24 cellular contexts compared by ENCODE assay signal in the genomic region with DNA sequence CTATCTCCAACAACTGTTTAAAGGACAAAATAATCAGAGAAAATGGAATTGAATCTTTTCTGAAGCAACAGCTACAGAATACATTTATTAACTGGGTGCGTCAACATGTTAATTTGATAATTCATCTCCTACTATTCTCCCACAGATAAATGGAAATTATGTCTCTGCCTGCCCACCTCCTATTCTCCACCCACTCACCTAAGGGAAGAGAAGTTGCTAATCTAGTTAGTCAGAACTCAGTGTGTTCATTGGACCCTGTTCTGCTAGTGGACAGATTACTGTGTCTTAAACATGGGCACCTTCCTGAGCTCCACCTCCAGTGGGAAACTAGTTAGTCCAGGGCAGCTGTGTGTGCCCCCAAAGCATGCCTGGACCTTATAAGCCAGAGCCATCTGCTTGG. TPM values are rescaled to one million over a fixed set of nuclear protein-coding genes. Genes with fewer than 3 reads are reported as not detected.
A peak's percentile ranks its signal among the peaks of the same experiment; 100 is the strongest.
DNase-seq lines count a peak whose midpoint lies in the region; ATAC-seq, FAIRE-seq and TF ChIP-seq lines count a peak whose summit lies in the region.
"Had no signal": no experiment of that assay in that cellular context is flagged by ENCODE, and none has a peak within 500 bp of the region (broad histone marks: within the 10 kb centered on the region; RNA-seq: fewer than 3 reads in every experiment).

No MANE protein-coding gene starts in this region.

- H3K79me2 ChIP-seq in neural progenitor cell (ENCODE audit: low read depth) (no peaks in the 10 kb centered on the region), HepG2 (ENCODE audit: insufficient read depth, low read length) (no peaks in the 10 kb centered on the region)

- POLR2A ChIA-PET in HepG2 (lab: Yijun Ruan, JAX), result no interaction called here

- no peaks in the 10 kb centered on the region for H3F3A ChIP-seq in neural progenitor cell (ENCODE audit: low read depth)

- in situ Hi-C loops in HepG2 (cut with HindIII; ENCODE audit: extremely low pct_ligation_motif_present, low pct_unique_long_range_greater_than_20kb), result no loop called here

- no peak for TF ChIP-seq RAD21 in HepG2 (CRISPR knock-in tag; IDR thresholded peaks at IDR 0.05)

- no peak overlapping the region for H3K4me2 ChIP-seq in neural progenitor cell
- no peak overlapping the region for H3K4me2 ChIP-seq in HepG2 (ENCODE audit: low read depth, low read length)
- H3K4me2 ChIP-seq: A549 had no signal

- WGBS in HepG2 (ENCODE audit: low lambda C conversion rate), result 97% methylated on average over 1 of the region's 1 CpG

- H3K27ac ChIP-seq in angular gyrus (ENCODE audit: low read depth, low read length), result peak overlapping the region; percentile 30
- H3K27ac ChIP-seq in neural progenitor cell, result no peak overlapping the region
- H3K27ac ChIP-seq in HepG2 (ENCODE audit: extremely low read length, insufficient read depth, low read length), result no peak overlapping the region
- H3K27ac ChIP-seq: A549 had no signal

- no peak for ATAC-seq in HG02973 (IDR thresholded peaks at IDR 0.05; ENCODE audit: unreplicated experiment)
- ATAC-seq in HG02571 (IDR thresholded peaks at IDR 0.05; ENCODE audit: unreplicated experiment), result no peak
- no peak for ATAC-seq in HepG2
- ATAC-seq: A549 had no signal

- FAIRE-seq in HepG2 (lab: Jason Lieb, UNC), result no peak
- FAIRE-seq: A549, GM12891, GM18507, H54 had no signal

- intact Hi-C loops in activated CD4-positive, alpha-beta T cell treated with anti-CD3 and anti-CD28 coated beads, Interleukin-2, amount 10 ng/mL, durations not matched to agents 24 days and 14 days (cut with micrococcal nuclease), result no loop called here
- intact Hi-C loops in HepG2 (cut with micrococcal nuclease; ENCODE audit: unreplicated experiment), result no loop called here

- no peak for TF ChIP-seq POLR2A in HepG2 (IDR thresholded peaks at IDR 0.05; ENCODE audit: insufficient read depth in 1 of 2, low read depth in 2 of 2, low read length in 2 of 2)

- H3K27me3 Mint-ChIP-seq in activated CD4-positive, alpha-beta T cell treated with anti-CD3 and anti-CD28 coated beads, Interleukin-2, amount 10 ng/mL, durations not matched to agents 24 days and 14 days, result peaks cover 2% of the 10 kb centered on the region
- peaks cover 6% of the 10 kb centered on the region for H3K27me3 Mint-ChIP-seq in neural progenitor cell (ENCODE audit: insufficient read depth, low read depth)

- H3K9me3 Mint-ChIP-seq in activated CD4-positive, alpha-beta T cell treated with anti-CD3 and anti-CD28 coated beads, Interleukin-2, amount 10 ng/mL, durations not matched to agents 24 days and 14 days, result no peaks in the 10 kb centered on the region
- no peaks in the 10 kb centered on the region for H3K9me3 Mint-ChIP-seq in neural progenitor cell
- H3K9me3 Mint-ChIP-seq: CD4-positive, alpha-beta memory T cell had no signal

- no peaks in the 10 kb centered on the region for H3K36me3 Mint-ChIP-seq in activated CD4-positive, alpha-beta T cell treated with anti-CD3 and anti-CD28 coated beads, Interleukin-2, amount 10 ng/mL, durations not matched to agents 24 days and 14 days (ENCODE audit: low read depth)
- H3K36me3 Mint-ChIP-seq in neural progenitor cell, result no peaks in the 10 kb centered on the region
- H3K36me3 Mint-ChIP-seq: CD4-positive, alpha-beta memory T cell had no signal

- no peak overlapping the region for H3K9ac ChIP-seq in neural progenitor cell
- no peak overlapping the region for H3K9ac ChIP-seq in HepG2 (ENCODE audit: insufficient read depth, low read depth, low read length)

- TF ChIP-seq EP300 in HepG2 (IDR thresholded peaks at IDR 0.05; ENCODE audit: low read depth in 2 of 2, low read length in 2 of 2), result no peak
- no peak for TF ChIP-seq EP300 in HepG2 (CRISPR knock-in tag; IDR thresholded peaks at IDR 0.05; ENCODE audit: borderline replicate concordance)

- TF ChIP-seq CTCF in neural progenitor cell (IDR thresholded peaks at IDR 0.05), result no peak
- TF ChIP-seq CTCF in HepG2 (CRISPR knock-in tag; IDR thresholded peaks at IDR 0.05), result no peak

- DNase-seq in activated CD4-positive, alpha-beta T cell treated with anti-CD3 and anti-CD28 coated beads, Interleukin-2, amount 10 ng/mL, durations not matched to agents 24 days and 14 days, result peak; percentile 50
- no peak for DNase-seq in activated CD4-positive, alpha-beta T cell treated with anti-CD3 and anti-CD28 coated beads, Interleukin-2, amount 50 U/mL, for 1 hour
- DNase-seq in neural progenitor cell (ENCODE audit: low spot score), result no peak
- no peak for DNase-seq in HepG2 (ENCODE audit: low spot score)
- DNase-seq: 8988T; ACHN; AML-193; C1 segment of cervical spinal cord; Calu3; CD4-positive, alpha-beta memory T cell; COR-L47; DMS53; DMS79 treated with DMSO at 0.1 percent for 48 hours; GF-D8; GOT3 had no signal

- no peak overlapping the region for H3K27ac Mint-ChIP-seq in activated CD4-positive, alpha-beta T cell treated with anti-CD3 and anti-CD28 coated beads, Interleukin-2, amount 10 ng/mL, durations not matched to agents 24 days and 14 days
- H3K27ac Mint-ChIP-seq in neural progenitor cell, result peak overlapping the region; percentile 11
- H3K27ac Mint-ChIP-seq: CD4-positive, alpha-beta memory T cell had no signal

- no peaks in the 10 kb centered on the region for H3K4me1 Mint-ChIP-seq in activated CD4-positive, alpha-beta T cell treated with anti-CD3 and anti-CD28 coated beads, Interleukin-2, amount 10 ng/mL, durations not matched to agents 24 days and 14 days
- H3K4me1 Mint-ChIP-seq in neural progenitor cell, result peaks cover 3% of the 10 kb centered on the region
- H3K4me1 Mint-ChIP-seq: CD4-positive, alpha-beta memory T cell had no signal

- H3K9me3 ChIP-seq in neural progenitor cell (ENCODE audit: low read depth) (no peaks in the 10 kb centered on the region), HepG2 (ENCODE audit: low read length) (no peaks in the 10 kb centered on the region)
- H3K9me3 ChIP-seq: A549, HAP-1 had no signal

- H3K4me3 Mint-ChIP-seq in activated CD4-positive, alpha-beta T cell treated with anti-CD3 and anti-CD28 coated beads, Interleukin-2, amount 10 ng/mL, durations not matched to agents 24 days and 14 days, result no peak overlapping the region
- H3K4me3 Mint-ChIP-seq in neural progenitor cell, result no peak overlapping the region
- H3K4me3 Mint-ChIP-seq: CD4-positive, alpha-beta memory T cell had no signal

- H4K20me1 ChIP-seq in neural progenitor cell (ENCODE audit: low read depth), result no peaks in the 10 kb centered on the region
- H4K20me1 ChIP-seq in HepG2 (ENCODE audit: insufficient read depth, low read length), result no peaks in the 10 kb centered on the region

- H3K36me3 ChIP-seq in neural progenitor cell (no peaks in the 10 kb centered on the region), HepG2 (replicated peaks in 1 of 2; ENCODE audit: control insufficient read depth in 1 of 2, insufficient read depth in 2 of 2, low read length in 2 of 2) (no peaks in the 10 kb centered on the region)
- H3K36me3 ChIP-seq: HAP-1 had no signal

- no peak overlapping the region for H3K4me3 ChIP-seq in neural progenitor cell
- H3K4me3 ChIP-seq in HepG2 (replicated peaks in 1 of 3; ENCODE audit: insufficient read depth in 1 of 3, low read depth in 2 of 3, low read length in 3 of 3), result no peak overlapping the region
- H3K4me3 ChIP-seq: A549, HAP-1 had no signal

- no TSS peak for BruUV-seq in HepG2 (replicated peaks; lab: Mats Ljungman, UMichigan)

- CTCF ChIA-PET in HepG2 (lab: Yijun Ruan, JAX; ENCODE audit: low intra/inter-chr PET ratio, low total read pairs), result no interaction called here

- no peak overlapping the region for H2AFZ ChIP-seq in neural progenitor cell (replicated peaks)
- no peak overlapping the region for H2AFZ ChIP-seq in HepG2 (ENCODE audit: low read length)

- H3K27me3 ChIP-seq in neural progenitor cell, result no peaks in the 10 kb centered on the region
- H3K27me3 ChIP-seq in HepG2 (ENCODE audit: control insufficient read depth in 1 of 2, insufficient read depth in 2 of 2, low read length in 2 of 2), result peaks cover 0 to 6% of the 10 kb centered on the region in 2 experiments; a peak in 2 of 5 replicates

- H3K4me1 ChIP-seq in neural progenitor cell (peaks cover 8% of the 10 kb centered on the region), HepG2 (ENCODE audit: insufficient read depth, low read length) (no peaks in the 10 kb centered on the region)
- H3K4me1 ChIP-seq: A549 had no signal

TF ChIP-seq in HepG2, 621 proteins besides CTCF, POLR2A, EP300 and RAD21 (continues in another document):
- TF ChIP-seq ZFX (CRISPR knock-in tag; IDR thresholded peaks at IDR 0.05; ENCODE audit: low read depth) (no peak), MED1 (CRISPR knock-in tag; IDR thresholded peaks at IDR 0.05) (no peak), ZSCAN20 (CRISPR knock-in tag; IDR thresholded peaks at IDR 0.05; ENCODE audit: borderline replicate concordance) (no peak)

RNA-seq across cellular contexts. Expression of gene METTL24, which starts 41.0 kb away (rescaled TPM):
- not detected in 2 replicates for total RNA-seq in activated CD4-positive, alpha-beta T cell treated with anti-CD3 and anti-CD28 coated beads, Interleukin-2, amount 10 ng/mL, durations not matched to agents 24 days and 14 days
- total RNA-seq in neural progenitor cell (ENCODE audit: low replicate concordance), result 3.2 and 4.5 TPM in 2 replicates
- total RNA-seq in HepG2 (2016; rRNA removed; fragmentation: Illumina TruSeq; extraction: Trizol), result not detected in 2 replicates
- total RNA-seq in HepG2 (2016; cell fraction: cytosol; rRNA removed; fragmentation: Illumina TruSeq; extraction: Trizol; ENCODE audit: low read depth), result not detected in 2 replicates
- not detected in 2 replicates for total RNA-seq in HepG2 (2016; cell fraction: insoluble cytoplasmic fraction; rRNA removed; fragmentation: Illumina TruSeq; extraction: Trizol)
- total RNA-seq in HepG2 (2016; cell fraction: membrane; rRNA removed; fragmentation: Illumina TruSeq; extraction: Trizol), result not detected in 2 replicates
- total RNA-seq in HepG2 (2016; cell fraction: nucleus; rRNA removed; fragmentation: Illumina TruSeq; extraction: Trizol), result not detected in 2 replicates
- polyA plus RNA-seq in HepG2 (2011; rRNA removed), result not detected in 2 replicates
- polyA plus RNA-seq in HepG2 (2011; cell fraction: cytosol; rRNA removed), result not detected in 2 replicates
- polyA plus RNA-seq in HepG2 (2011; cell fraction: nucleus; rRNA removed), result not detected in 2 replicates
- not detected in 2 replicates for polyA plus RNA-seq in HepG2 (2012)
- polyA plus RNA-seq in HepG2 (2016; cell fraction: cytosol; fragmentation: Illumina TruSeq; extraction: Trizol; ENCODE audit: low read depth), result not detected in 2 replicates
- polyA plus RNA-seq in HepG2 (2016; cell fraction: insoluble cytoplasmic fraction; fragmentation: Illumina TruSeq; extraction: Trizol; ENCODE audit: low read depth), result not detected in 2 replicates
- polyA plus RNA-seq in HepG2 (2016; cell fraction: membrane; fragmentation: Illumina TruSeq; extraction: Trizol; ENCODE audit: low read depth), result not detected in 2 replicates
- not detected in 2 replicates for polyA plus RNA-seq in HepG2 (2016; cell fraction: nucleus; fragmentation: Illumina TruSeq; extraction: Trizol; ENCODE audit: insufficient read depth, low read depth)
- not detected in 2 replicates for polyA minus RNA-seq in HepG2 (2011; rRNA and poly(A)+ RNA removed; ENCODE audit: low replicate concordance)
- polyA minus RNA-seq in HepG2 (2011; cell fraction: cytosol; rRNA and poly(A)+ RNA removed), result not detected in 2 replicates
- not detected in 2 replicates for polyA minus RNA-seq in HepG2 (2011; cell fraction: nucleus; rRNA and poly(A)+ RNA removed)
- total RNA-seq: Calu3, Daoy had no signal
- polyA plus RNA-seq: A549 had no signal
